19 cellular contexts compared by ENCODE assay signal in genomic region chr11:64288353-64288750, GRCh38. TPM values are rescaled to one million over a fixed set of nuclear protein-coding genes. Genes with fewer than 3 reads are reported as not detected.
DNase-seq lines count a peak whose midpoint lies in the region; ATAC-seq, FAIRE-seq and TF ChIP-seq lines count a peak whose summit lies in the region.
"Had no signal": no experiment of that assay in that cellular context is flagged by ENCODE, and none has a peak within 500 bp of the region (broad histone marks: within the 10 kb centered on the region; RNA-seq: fewer than 3 reads in every experiment).

No MANE protein-coding gene starts in this region.

- no peak overlapping the region for H3K4ac ChIP-seq in neuronal stem cell (ENCODE audit: low read length)

- no peaks in the 10 kb centered on the region for H3K9me3 Mint-ChIP-seq in central memory CD8-positive, alpha-beta T cell
- H3K9me3 Mint-ChIP-seq: CD8-positive, alpha-beta T cell; H9 had no signal

- H2AK5ac ChIP-seq in neuronal stem cell (ENCODE audit: low read depth, low read length): peak overlapping the region; percentile 84

- H2BK15ac ChIP-seq in neuronal stem cell (ENCODE audit: low read length): no peak overlapping the region

- TF ChIP-seq POLR2A in HepG2 (IDR thresholded peaks at IDR 0.05; ENCODE audit: insufficient read depth in 1 of 2, low read depth in 2 of 2, low read length in 2 of 2) (no peak), right lobe of liver (IDR thresholded peaks at IDR 0.05) (no peak), uterus (IDR thresholded peaks at IDR 0.05) (no peak)

- H3K4me1 ChIP-seq in HepG2 (ENCODE audit: insufficient read depth, low read length) (peaks cover 28% of the 10 kb centered on the region; the same call in 1 of the 2 replicates), right lobe of liver (peaks cover 0 to 24% (median 6%) of the 10 kb centered on the region in 4 donors), neuronal stem cell (ENCODE audit: control insufficient read depth in 2 of 2, insufficient read depth in 1 of 2, low read depth in 1 of 2, low read length in 2 of 2) (peaks cover 9 to 10% of the 10 kb centered on the region in 2 donors), uterus (peaks cover 3 to 26% of the 10 kb centered on the region in 2 donors)

- H3K79me2 ChIP-seq in HepG2 (ENCODE audit: insufficient read depth, low read length): no peaks in the 10 kb centered on the region

- no peak overlapping the region for H2BK5ac ChIP-seq in neuronal stem cell (ENCODE audit: low read length)

- BruUV-seq in HepG2 (replicated peaks; lab: Mats Ljungman, UMichigan): no TSS peak

- H2BK120ac ChIP-seq in neuronal stem cell (ENCODE audit: low read depth, low read length): no peak overlapping the region

- H3K14ac ChIP-seq in neuronal stem cell (ENCODE audit: low read length): no peak overlapping the region

- H3K9me3 ChIP-seq in HepG2 (ENCODE audit: low read length) (no peaks in the 10 kb centered on the region), right lobe of liver (no peaks in the 10 kb centered on the region), neuronal stem cell (replicated peaks in 1 of 2; ENCODE audit: control insufficient read depth in 2 of 2, insufficient read depth in 1 of 2, low read depth in 1 of 2, low read length in 2 of 2) (no peaks in the 10 kb centered on the region), uterus (no peaks in the 10 kb centered on the region)
- H3K9me3 ChIP-seq: A549 had no signal

- TF ChIP-seq RAD21 in HepG2 (CRISPR knock-in tag; IDR thresholded peaks at IDR 0.05): no peak

- H3K36me3 Mint-ChIP-seq in central memory CD8-positive, alpha-beta T cell (ENCODE audit: insufficient read depth): peaks cover 6% of the 10 kb centered on the region
- H3K36me3 Mint-ChIP-seq: CD8-positive, alpha-beta T cell had no signal

- CTCF ChIA-PET in HepG2 (lab: Yijun Ruan, JAX; ENCODE audit: low intra/inter-chr PET ratio, low total read pairs): no interaction called here

- H3K27me3 ChIP-seq in HepG2 (ENCODE audit: control insufficient read depth in 1 of 2, insufficient read depth in 2 of 2, low read length in 2 of 2) (peaks cover 13 to 32% of the 10 kb centered on the region in 2 experiments), right lobe of liver (peaks cover 0 to 5% of the 10 kb centered on the region in 2 donors), neuronal stem cell (ENCODE audit: control insufficient read depth in 3 of 3, insufficient read depth in 3 of 3, low read depth in 1 of 3, low read length in 3 of 3) (peaks cover 29 to 42% (median 41%) of the 10 kb centered on the region in 3 experiments), uterus (peaks cover 5 to 8% of the 10 kb centered on the region in 2 donors)

- peaks cover 29% of the 10 kb centered on the region for H3K4me1 Mint-ChIP-seq in central memory CD8-positive, alpha-beta T cell

- peaks cover 4% of the 10 kb centered on the region for H3K79me1 ChIP-seq in neuronal stem cell (ENCODE audit: low read depth, low read length)

- no peak overlapping the region for H3K18ac ChIP-seq in neuronal stem cell (ENCODE audit: low read length)

- ATAC-seq in HepG2 (no peak), right lobe of liver (no peak)
- no peak for ATAC-seq in central memory CD8-positive, alpha-beta T cell (replicated peaks; ENCODE audit: extremely low read depth, poor library complexity, severe bottlenecking)
- ATAC-seq: A549; CD8-positive, alpha-beta T cell had no signal

- DNase-seq in HepG2 (ENCODE audit: low spot score) (no peak), right lobe of liver (no peak), neuronal stem cell (ENCODE audit: low spot score) (no peak), C1 segment of cervical spinal cord (lab: John Stamatoyannopoulos, UW) (no peak), NCI-H2227 treated with DMSO at 0.1 percent for 48 hours (lab: John Stamatoyannopoulos, UW) (no peak), uterus (no peak)
- DNase-seq in central memory CD8-positive, alpha-beta T cell (ENCODE audit: low spot score in 2 of 2): no peak
- DNase-seq: AML-193; Calu3; CD8-positive, alpha-beta T cell; DMS79 treated with DMSO at 0.1 percent for 48 hours; GF-D8; GOT3; H9 had no signal

- H4K8ac ChIP-seq in neuronal stem cell (ENCODE audit: low read depth, low read length): no peak overlapping the region

- no peak overlapping the region for H3K27ac ChIP-seq in HepG2 (ENCODE audit: extremely low read length, insufficient read depth, low read length)
- H3K27ac ChIP-seq in right lobe of liver: no peak overlapping the region
- H3K27ac ChIP-seq in neuronal stem cell (replicated peaks; ENCODE audit: low read length): no peak overlapping the region
- no peak overlapping the region for H3K27ac ChIP-seq in uterus
- H3K27ac ChIP-seq: 22Rv1, A549 had no signal

- H3K27me3 Mint-ChIP-seq in central memory CD8-positive, alpha-beta T cell: peaks cover 22% of the 10 kb centered on the region

- POLR2A ChIA-PET in HepG2 (lab: Yijun Ruan, JAX): no interaction called here

- intact Hi-C loops in HepG2 (cut with micrococcal nuclease; ENCODE audit: unreplicated experiment): no loop called here
- intact Hi-C loops in right lobe of liver (cut with DNase I): no loop called here
- intact Hi-C loops in uterus (cut with DNase I; ENCODE audit: low total_unique reads): no loop called here

- no peak for FAIRE-seq in HepG2 (lab: Jason Lieb, UNC)
- FAIRE-seq: A549, HTR-8/SVneo had no signal

- H3K4me3 ChIP-seq in HepG2 (replicated peaks in 1 of 3; ENCODE audit: insufficient read depth in 1 of 3, low read depth in 2 of 3, low read length in 3 of 3) (no peak overlapping the region), right lobe of liver (no peak overlapping the region), neuronal stem cell (ENCODE audit: low read length in 2 of 2) (no peak overlapping the region), uterus (no peak overlapping the region)
- H3K4me3 ChIP-seq: A549 had no signal

- TF ChIP-seq EP300 in HepG2 (IDR thresholded peaks at IDR 0.05; ENCODE audit: low read depth in 2 of 2, low read length in 2 of 2): no peak
- no peak for TF ChIP-seq EP300 in HepG2 (CRISPR knock-in tag; IDR thresholded peaks at IDR 0.05; ENCODE audit: borderline replicate concordance)

- H2AFZ ChIP-seq in HepG2 (ENCODE audit: low read length): no peak overlapping the region
- no peak overlapping the region for H2AFZ ChIP-seq in neuronal stem cell (ENCODE audit: low read length)

- in situ Hi-C loops in HepG2 (cut with HindIII; ENCODE audit: extremely low pct_ligation_motif_present, low pct_unique_long_range_greater_than_20kb): no loop called here

- H3K23ac ChIP-seq in neuronal stem cell (ENCODE audit: low read depth, low read length, poor library complexity): peak overlapping the region; percentile 34

- H2BK12ac ChIP-seq in neuronal stem cell (ENCODE audit: low read length): no peak overlapping the region

- TF ChIP-seq CTCF in HepG2 (CRISPR knock-in tag; IDR thresholded peaks at IDR 0.05) (no peak), right lobe of liver (IDR thresholded peaks at IDR 0.05) (no peak), uterus (IDR thresholded peaks at IDR 0.05) (no peak)

- peak overlapping the region; percentile 23 for H3K4me3 Mint-ChIP-seq in central memory CD8-positive, alpha-beta T cell
- H3K4me3 Mint-ChIP-seq: CD14-positive monocyte; CD8-positive, alpha-beta T cell; H9 had no signal

- WGBS in HepG2 (ENCODE audit: low lambda C conversion rate): 93% methylated on average over 3 of the region's 9 CpGs
- WGBS in right lobe of liver (ENCODE audit: insufficient coverage, low coverage, low lambda C conversion rate, missing lambda C conversion rate): no CpG with 5 or more reads among the region's 9 CpGs
- WGBS in neuronal stem cell (ENCODE audit: extremely low coverage in 2 of 2, insufficient read length in 2 of 2, insufficient replicate concordance in 1 of 2), 2 donors: no CpG with 5 or more reads among the region's 9 CpGs

- no peak overlapping the region for H4K91ac ChIP-seq in neuronal stem cell (ENCODE audit: low read depth, low read length, poor library complexity)

- H3K9ac ChIP-seq in HepG2 (ENCODE audit: insufficient read depth, low read depth, low read length) (no peak overlapping the region), neuronal stem cell (ENCODE audit: low read depth, low read length, poor library complexity) (peak overlapping the region; percentile 44)

- no peaks in the 10 kb centered on the region for H4K20me1 ChIP-seq in HepG2 (ENCODE audit: insufficient read depth, low read length)

- no peak overlapping the region for H3K27ac Mint-ChIP-seq in central memory CD8-positive, alpha-beta T cell (ENCODE audit: low read depth)
- H3K27ac Mint-ChIP-seq: CD8-positive, alpha-beta T cell; H9 had no signal

- H3K36me3 ChIP-seq in HepG2 (replicated peaks in 1 of 2; ENCODE audit: control insufficient read depth in 1 of 2, insufficient read depth in 2 of 2, low read length in 2 of 2): no peaks in the 10 kb centered on the region
- no peaks in the 10 kb centered on the region for H3K36me3 ChIP-seq in right lobe of liver
- H3K36me3 ChIP-seq in neuronal stem cell (replicated peaks in 1 of 2; ENCODE audit: control insufficient read depth in 2 of 2, insufficient read depth in 2 of 2, low read length in 2 of 2): peaks cover 0 to under 1% of the 10 kb centered on the region in 2 donors
- H3K36me3 ChIP-seq in uterus: no peaks in the 10 kb centered on the region

- H3K4me2 ChIP-seq in HepG2 (ENCODE audit: low read depth, low read length) (no peak overlapping the region), neuronal stem cell (ENCODE audit: insufficient read depth, low read length, poor library complexity, severe bottlenecking) (no peak overlapping the region)
- H3K4me2 ChIP-seq: A549 had no signal

RNA-seq across cellular contexts. Expression of gene GPR137, which starts 2.7 kb away (rescaled TPM):
- 10.3 and 13.2 TPM in 2 replicates for total RNA-seq in HepG2 (2016; rRNA removed; fragmentation: Illumina TruSeq; extraction: Trizol)
- 11.7 and 14.7 TPM in 2 replicates for total RNA-seq in HepG2 (2016; cell fraction: cytosol; rRNA removed; fragmentation: Illumina TruSeq; extraction: Trizol; ENCODE audit: low read depth)
- 8.2 and 14.4 TPM in 2 replicates for total RNA-seq in HepG2 (2016; cell fraction: insoluble cytoplasmic fraction; rRNA removed; fragmentation: Illumina TruSeq; extraction: Trizol)
- total RNA-seq in HepG2 (2016; cell fraction: membrane; rRNA removed; fragmentation: Illumina TruSeq; extraction: Trizol): 15.8 and 22.6 TPM in 2 replicates
- total RNA-seq in HepG2 (2016; cell fraction: nucleus; rRNA removed; fragmentation: Illumina TruSeq; extraction: Trizol): 10.5 and 11.6 TPM in 2 replicates
- 8.5 and 10.4 TPM in 2 replicates for polyA plus RNA-seq in HepG2 (2011; rRNA removed)
- 6.1 and 9.3 TPM in 2 replicates for polyA plus RNA-seq in HepG2 (2011; cell fraction: cytosol; rRNA removed)
- 22.5 and 26.2 TPM in 2 replicates for polyA plus RNA-seq in HepG2 (2011; cell fraction: nucleus; rRNA removed)
- polyA plus RNA-seq in HepG2 (2012): 11.9 and 14.1 TPM in 2 replicates
- 19.8 and 22.4 TPM in 2 replicates for polyA plus RNA-seq in HepG2 (2016; cell fraction: cytosol; fragmentation: Illumina TruSeq; extraction: Trizol; ENCODE audit: low read depth)
- polyA plus RNA-seq in HepG2 (2016; cell fraction: insoluble cytoplasmic fraction; fragmentation: Illumina TruSeq; extraction: Trizol; ENCODE audit: low read depth): 18.6 and 20.2 TPM in 2 replicates
- 33.5 and 34.6 TPM in 2 replicates for polyA plus RNA-seq in HepG2 (2016; cell fraction: membrane; fragmentation: Illumina TruSeq; extraction: Trizol; ENCODE audit: low read depth)
- polyA plus RNA-seq in HepG2 (2016; cell fraction: nucleus; fragmentation: Illumina TruSeq; extraction: Trizol; ENCODE audit: insufficient read depth, low read depth): 34.1 and 40.3 TPM in 2 replicates
- 13.8 and 54.4 TPM in 2 replicates for polyA minus RNA-seq in HepG2 (2011; rRNA and poly(A)+ RNA removed; ENCODE audit: low replicate concordance)
- 4.0 and 5.5 TPM in 2 replicates for polyA minus RNA-seq in HepG2 (2011; cell fraction: cytosol; rRNA and poly(A)+ RNA removed)
- 7.3 and 9.9 TPM in 2 replicates for polyA minus RNA-seq in HepG2 (2011; cell fraction: nucleus; rRNA and poly(A)+ RNA removed)
- total RNA-seq in right lobe of liver: 10 to 100 TPM; 13.0 to 21.9 (median 17.8) TPM
- 25.9 TPM for polyA plus RNA-seq in neuronal stem cell (2013, experiment 1 of 2)
- 24.6 TPM for polyA plus RNA-seq in neuronal stem cell (2013, experiment 2 of 2)
- total RNA-seq in uterus: 10 to 100 TPM in 2 of 4 donors, 1 to 10 TPM in 1, under 1 TPM in 1; 0.51 to 32.3 (median 10.6) TPM

RNA-seq across cellular contexts. Expression of gene KCNK4, which starts 2.8 kb away (rescaled TPM):
- total RNA-seq in HepG2 (2016; rRNA removed; fragmentation: Illumina TruSeq; extraction: Trizol): not detected in 2 replicates
- not detected in 2 replicates for total RNA-seq in HepG2 (2016; cell fraction: cytosol; rRNA removed; fragmentation: Illumina TruSeq; extraction: Trizol; ENCODE audit: low read depth)
- not detected in 2 replicates for total RNA-seq in HepG2 (2016; cell fraction: insoluble cytoplasmic fraction; rRNA removed; fragmentation: Illumina TruSeq; extraction: Trizol)
- not detected in 2 replicates for total RNA-seq in HepG2 (2016; cell fraction: membrane; rRNA removed; fragmentation: Illumina TruSeq; extraction: Trizol)
- total RNA-seq in HepG2 (2016; cell fraction: nucleus; rRNA removed; fragmentation: Illumina TruSeq; extraction: Trizol): not detected in 2 replicates
- polyA plus RNA-seq in HepG2 (2011; rRNA removed): not detected in 2 replicates
- not detected in 2 replicates for polyA plus RNA-seq in HepG2 (2011; cell fraction: cytosol; rRNA removed)
- polyA plus RNA-seq in HepG2 (2011; cell fraction: nucleus; rRNA removed): not detected in 2 replicates
- polyA plus RNA-seq in HepG2 (2012): not detected in 2 replicates
- polyA plus RNA-seq in HepG2 (2016; cell fraction: cytosol; fragmentation: Illumina TruSeq; extraction: Trizol; ENCODE audit: low read depth): not detected in 2 replicates
- polyA plus RNA-seq in HepG2 (2016; cell fraction: insoluble cytoplasmic fraction; fragmentation: Illumina TruSeq; extraction: Trizol; ENCODE audit: low read depth): not detected in 2 replicates
- not detected in 2 replicates for polyA plus RNA-seq in HepG2 (2016; cell fraction: membrane; fragmentation: Illumina TruSeq; extraction: Trizol; ENCODE audit: low read depth)
- polyA plus RNA-seq in HepG2 (2016; cell fraction: nucleus; fragmentation: Illumina TruSeq; extraction: Trizol; ENCODE audit: insufficient read depth, low read depth): not detected in 2 replicates
- polyA minus RNA-seq in HepG2 (2011; rRNA and poly(A)+ RNA removed; ENCODE audit: low replicate concordance): 0.21 TPM in 1 of 2 replicates, not detected in the other
- not detected in 2 replicates for polyA minus RNA-seq in HepG2 (2011; cell fraction: cytosol; rRNA and poly(A)+ RNA removed)
- not detected in 2 replicates for polyA minus RNA-seq in HepG2 (2011; cell fraction: nucleus; rRNA and poly(A)+ RNA removed)
- not detected for total RNA-seq in right lobe of liver
- polyA plus RNA-seq in neuronal stem cell (2013, experiment 1 of 2): 0.07 TPM
- polyA plus RNA-seq in neuronal stem cell (2013, experiment 2 of 2): 0.04 TPM
- total RNA-seq in uterus: under 1 TPM in 2 of 4 donors, not detected in 2; 0.61 to 0.76 TPM
- total RNA-seq: Calu3; CD8-positive, alpha-beta T cell had no signal
- polyA plus RNA-seq: BJ, CD14-positive monocyte had no signal

RNA-seq across cellular contexts. Expression of gene BAD, which starts 3.9 kb away (rescaled TPM):
- 28.5 and 33.0 TPM in 2 replicates for total RNA-seq in HepG2 (2016; rRNA removed; fragmentation: Illumina TruSeq; extraction: Trizol)
- 38.1 and 48.3 TPM in 2 replicates for total RNA-seq in HepG2 (2016; cell fraction: cytosol; rRNA removed; fragmentation: Illumina TruSeq; extraction: Trizol; ENCODE audit: low read depth)
- total RNA-seq in HepG2 (2016; cell fraction: insoluble cytoplasmic fraction; rRNA removed; fragmentation: Illumina TruSeq; extraction: Trizol): 31.6 and 32.7 TPM in 2 replicates
- total RNA-seq in HepG2 (2016; cell fraction: membrane; rRNA removed; fragmentation: Illumina TruSeq; extraction: Trizol): 45.1 and 50.4 TPM in 2 replicates
- total RNA-seq in HepG2 (2016; cell fraction: nucleus; rRNA removed; fragmentation: Illumina TruSeq; extraction: Trizol): 11.0 and 16.1 TPM in 2 replicates
- 17.9 and 21.2 TPM in 2 replicates for polyA plus RNA-seq in HepG2 (2011; rRNA removed)
- polyA plus RNA-seq in HepG2 (2011; cell fraction: cytosol; rRNA removed): 16.2 and 25.5 TPM in 2 replicates
- 11.7 and 12.5 TPM in 2 replicates for polyA plus RNA-seq in HepG2 (2011; cell fraction: nucleus; rRNA removed)
- polyA plus RNA-seq in HepG2 (2012): 7.1 and 11.0 TPM in 2 replicates
- polyA plus RNA-seq in HepG2 (2016; cell fraction: cytosol; fragmentation: Illumina TruSeq; extraction: Trizol; ENCODE audit: low read depth): 44.2 and 54.0 TPM in 2 replicates
- 30.5 and 33.9 TPM in 2 replicates for polyA plus RNA-seq in HepG2 (2016; cell fraction: insoluble cytoplasmic fraction; fragmentation: Illumina TruSeq; extraction: Trizol; ENCODE audit: low read depth)
- 44.1 and 45.8 TPM in 2 replicates for polyA plus RNA-seq in HepG2 (2016; cell fraction: membrane; fragmentation: Illumina TruSeq; extraction: Trizol; ENCODE audit: low read depth)
- 18.3 and 24.9 TPM in 2 replicates for polyA plus RNA-seq in HepG2 (2016; cell fraction: nucleus; fragmentation: Illumina TruSeq; extraction: Trizol; ENCODE audit: insufficient read depth, low read depth)
- polyA minus RNA-seq in HepG2 (2011; rRNA and poly(A)+ RNA removed; ENCODE audit: low replicate concordance): 10.3 and 10.8 TPM in 2 replicates
- 3.5 and 4.1 TPM in 2 replicates for polyA minus RNA-seq in HepG2 (2011; cell fraction: cytosol; rRNA and poly(A)+ RNA removed)
- polyA minus RNA-seq in HepG2 (2011; cell fraction: nucleus; rRNA and poly(A)+ RNA removed): 3.1 and 4.0 TPM in 2 replicates
- total RNA-seq in right lobe of liver: 10 to 100 TPM; 22.0 to 53.8 (median 26.0) TPM
- 44.3 TPM for polyA plus RNA-seq in neuronal stem cell (2013, experiment 1 of 2)
- 44.9 TPM for polyA plus RNA-seq in neuronal stem cell (2013, experiment 2 of 2)
- total RNA-seq in uterus: 10 to 100 TPM; 54.8 to 72.9 (median 62.0) TPM

RNA-seq across cellular contexts. Expression of gene CATSPERZ, which starts 11.8 kb away (rescaled TPM):
- total RNA-seq in HepG2 (2016; rRNA removed; fragmentation: Illumina TruSeq; extraction: Trizol) (0.22 and 0.73 TPM in 2 replicates), right lobe of liver (not detected), uterus (not detected)
- not detected in 2 replicates for total RNA-seq in HepG2 (2016; cell fraction: cytosol; rRNA removed; fragmentation: Illumina TruSeq; extraction: Trizol; ENCODE audit: low read depth)
- total RNA-seq in HepG2 (2016; cell fraction: insoluble cytoplasmic fraction; rRNA removed; fragmentation: Illumina TruSeq; extraction: Trizol): 0.49 and 0.52 TPM in 2 replicates
- total RNA-seq in HepG2 (2016; cell fraction: membrane; rRNA removed; fragmentation: Illumina TruSeq; extraction: Trizol): 0.34 TPM in 1 of 2 replicates, not detected in the other
- total RNA-seq in HepG2 (2016; cell fraction: nucleus; rRNA removed; fragmentation: Illumina TruSeq; extraction: Trizol): not detected in 2 replicates
- polyA plus RNA-seq in HepG2 (2011; rRNA removed): 0.16 and 0.48 TPM in 2 replicates
- polyA plus RNA-seq in HepG2 (2011; cell fraction: cytosol; rRNA removed): 0.26 and 0.66 TPM in 2 replicates
- polyA plus RNA-seq in HepG2 (2011; cell fraction: nucleus; rRNA removed): 0.38 TPM in 1 of 2 replicates, not detected in the other
- 0.23 TPM in 1 of 2 replicates, not detected in the other for polyA plus RNA-seq in HepG2 (2012)
- 0.15 and 0.65 TPM in 2 replicates for polyA plus RNA-seq in HepG2 (2016; cell fraction: cytosol; fragmentation: Illumina TruSeq; extraction: Trizol; ENCODE audit: low read depth)
- polyA plus RNA-seq in HepG2 (2016; cell fraction: insoluble cytoplasmic fraction; fragmentation: Illumina TruSeq; extraction: Trizol; ENCODE audit: low read depth): 0.59 TPM in 1 of 2 replicates, not detected in the other
- 0.44 TPM in 1 of 2 replicates, not detected in the other for polyA plus RNA-seq in HepG2 (2016; cell fraction: membrane; fragmentation: Illumina TruSeq; extraction: Trizol; ENCODE audit: low read depth)
- polyA plus RNA-seq in HepG2 (2016; cell fraction: nucleus; fragmentation: Illumina TruSeq; extraction: Trizol; ENCODE audit: insufficient read depth, low read depth): 1.2 TPM in 1 of 2 replicates, not detected in the other
- polyA minus RNA-seq in HepG2 (2011; rRNA and poly(A)+ RNA removed; ENCODE audit: low replicate concordance): 0.42 TPM in 1 of 2 replicates, not detected in the other
- not detected in 2 replicates for polyA minus RNA-seq in HepG2 (2011; cell fraction: cytosol; rRNA and poly(A)+ RNA removed)
- not detected in 2 replicates for polyA minus RNA-seq in HepG2 (2011; cell fraction: nucleus; rRNA and poly(A)+ RNA removed)
- not detected for polyA plus RNA-seq in neuronal stem cell (2013, experiment 1 of 2)
- polyA plus RNA-seq in neuronal stem cell (2013, experiment 2 of 2): 0.17 TPM
- total RNA-seq: CD8-positive, alpha-beta T cell had no signal
- polyA plus RNA-seq: BJ, CD14-positive monocyte had no signal

RNA-seq across cellular contexts. Expression of gene ESRRA, which starts 17.0 kb away (rescaled TPM):
- total RNA-seq in HepG2 (2016; rRNA removed; fragmentation: Illumina TruSeq; extraction: Trizol) (28.3 and 36.3 TPM in 2 replicates), right lobe of liver (10 to 100 TPM; 28.5 to 82.6 (median 47.7) TPM), uterus (10 to 100 TPM; 12.1 to 49.2 (median 17.5) TPM)
- 21.0 and 23.1 TPM in 2 replicates for total RNA-seq in HepG2 (2016; cell fraction: cytosol; rRNA removed; fragmentation: Illumina TruSeq; extraction: Trizol; ENCODE audit: low read depth)
- 26.0 and 36.9 TPM in 2 replicates for total RNA-seq in HepG2 (2016; cell fraction: insoluble cytoplasmic fraction; rRNA removed; fragmentation: Illumina TruSeq; extraction: Trizol)
- total RNA-seq in HepG2 (2016; cell fraction: membrane; rRNA removed; fragmentation: Illumina TruSeq; extraction: Trizol): 46.3 and 50.0 TPM in 2 replicates
- 18.8 and 23.8 TPM in 2 replicates for total RNA-seq in HepG2 (2016; cell fraction: nucleus; rRNA removed; fragmentation: Illumina TruSeq; extraction: Trizol)
- polyA plus RNA-seq in HepG2 (2011; rRNA removed): 18.1 and 24.3 TPM in 2 replicates
- 23.6 and 37.4 TPM in 2 replicates for polyA plus RNA-seq in HepG2 (2011; cell fraction: cytosol; rRNA removed)
- 31.2 and 32.0 TPM in 2 replicates for polyA plus RNA-seq in HepG2 (2011; cell fraction: nucleus; rRNA removed)
- 15.3 and 20.7 TPM in 2 replicates for polyA plus RNA-seq in HepG2 (2012)
- polyA plus RNA-seq in HepG2 (2016; cell fraction: cytosol; fragmentation: Illumina TruSeq; extraction: Trizol; ENCODE audit: low read depth): 15.0 and 16.3 TPM in 2 replicates
- 19.1 and 21.1 TPM in 2 replicates for polyA plus RNA-seq in HepG2 (2016; cell fraction: insoluble cytoplasmic fraction; fragmentation: Illumina TruSeq; extraction: Trizol; ENCODE audit: low read depth)
- polyA plus RNA-seq in HepG2 (2016; cell fraction: membrane; fragmentation: Illumina TruSeq; extraction: Trizol; ENCODE audit: low read depth): 25.2 and 26.9 TPM in 2 replicates
- polyA plus RNA-seq in HepG2 (2016; cell fraction: nucleus; fragmentation: Illumina TruSeq; extraction: Trizol; ENCODE audit: insufficient read depth, low read depth): 37.3 and 45.3 TPM in 2 replicates
- 28.9 and 57.4 TPM in 2 replicates for polyA minus RNA-seq in HepG2 (2011; rRNA and poly(A)+ RNA removed; ENCODE audit: low replicate concordance)
- 13.1 and 14.8 TPM in 2 replicates for polyA minus RNA-seq in HepG2 (2011; cell fraction: cytosol; rRNA and poly(A)+ RNA removed)
- polyA minus RNA-seq in HepG2 (2011; cell fraction: nucleus; rRNA and poly(A)+ RNA removed): 10.8 and 12.1 TPM in 2 replicates
- 5.3 TPM for polyA plus RNA-seq in neuronal stem cell (2013, experiment 1 of 2)
- 5.6 TPM for polyA plus RNA-seq in neuronal stem cell (2013, experiment 2 of 2)
